8 cellular contexts compared by ENCODE assay signal in the genomic region with DNA sequence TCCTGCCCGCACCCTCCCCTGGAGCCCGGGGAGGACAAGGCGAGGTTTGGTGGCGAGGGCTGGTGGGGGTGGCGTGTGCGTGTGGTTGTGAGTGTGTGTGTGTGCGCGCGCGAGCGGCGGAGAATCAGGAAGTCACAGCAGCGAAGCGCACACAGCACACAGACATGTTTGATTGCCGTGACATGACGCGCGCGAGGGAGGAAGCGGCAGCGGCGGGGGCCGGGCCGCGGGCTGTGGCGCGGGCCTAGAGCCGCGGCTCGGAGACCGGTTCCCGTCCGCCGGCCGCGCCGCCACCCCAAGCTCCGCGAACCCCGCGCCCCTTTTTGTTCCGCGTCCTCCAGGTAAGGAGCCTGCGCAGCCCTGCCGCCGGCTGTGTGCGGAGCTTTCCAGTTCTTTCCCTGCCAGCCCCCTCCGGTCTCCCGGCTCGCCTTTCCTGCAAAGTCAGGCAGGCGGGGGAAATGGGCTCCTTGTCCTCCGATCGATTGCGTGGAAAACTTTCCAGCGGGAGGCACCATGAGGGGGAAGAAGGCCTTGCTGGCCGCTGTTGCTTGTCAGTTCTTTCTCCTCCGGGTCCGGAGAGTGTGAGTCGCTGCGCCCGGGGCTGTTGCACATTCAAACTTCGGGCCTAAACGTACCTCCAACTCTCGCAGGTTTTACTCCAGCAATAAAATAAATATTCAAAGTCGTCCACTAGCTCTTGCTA.
DNase-seq lines count a peak whose midpoint lies in the region; ATAC-seq lines count a peak whose summit lies in the region.

No MANE protein-coding gene starts in this region.

- H3K4me1 ChIP-seq in neuron (ENCODE audit: insufficient read depth, low read length): peaks cover 27% of the 10 kb centered on the region

- H3K27me3 ChIP-seq in neuron (ENCODE audit: insufficient read depth, low read length): peaks cover 56% of the 10 kb centered on the region

- no peaks in the 10 kb centered on the region for H3K36me3 ChIP-seq in neuron (ENCODE audit: insufficient read depth, low read length)

- H3K4me3 ChIP-seq in neuron (ENCODE audit: low read length): peak overlapping the region; percentile 58

- H2AFZ ChIP-seq in neuron (ENCODE audit: low read depth, low read length): peak overlapping the region; percentile 94

- DNase-seq in C1 segment of cervical spinal cord (lab: John Stamatoyannopoulos, UW) (peak; percentile 17 to 85 (median 73)), SIG-M5 (lab: John Stamatoyannopoulos, UW) (peak; percentile 10), foreskin melanocyte (peak; percentile 78), stromal cell of bone marrow (ENCODE audit: low read depth) (peak; percentile 56)
- peak; percentile 81 for DNase-seq in activated naive CD4-positive, alpha-beta T cell treated with Interleukin-2 at 50 U/mL for 16 hours

- no peaks in the 10 kb centered on the region for H3K9me3 ChIP-seq in neuron (ENCODE audit: low read length)

- ATAC-seq in GM19328 (IDR thresholded peaks at IDR 0.05; ENCODE audit: unreplicated experiment): peak; percentile 21
- peak; percentile 29 for ATAC-seq in HG03521 (IDR thresholded peaks at IDR 0.05; ENCODE audit: unreplicated experiment)

Comparison
In these comparisons a context has a peak if more than half of its experiments do, and no peak if none do; other contexts are left out.
1. Peak in every context shown above with its lines: DNase-seq, ATAC-seq and H3K4me3 ChIP-seq.
2. DNase-seq: peak in every context shown above with its lines; median percentile 81 in activated naive CD4-positive, alpha-beta T cell treated with Interleukin-2 at 50 U/mL for 16 hours; 78 in foreskin melanocyte; 73 in C1 segment of cervical spinal cord; 56 in stromal cell of bone marrow; 10 in SIG-M5.